ENCODE assay signal across 10 cellular contexts in genomic region chr11:66037327-66037726, GRCh38. TPM values are rescaled to one million over a fixed set of nuclear protein-coding genes. Genes with fewer than 3 reads are reported as not detected.
"Had no signal": no experiment of that assay in that cellular context is flagged by ENCODE, and none has a peak within 500 bp of the region (broad histone marks: within the 10 kb centered on the region; RNA-seq: fewer than 3 reads in every experiment).

No MANE protein-coding gene starts in this region.

- H3K36me3 ChIP-seq: HAP-1 had no signal

- H2AFZ ChIP-seq: GM23248 had no signal

- H3K4me1 ChIP-seq: HAP-1 had no signal

- H3K9ac ChIP-seq: GM23248 had no signal

- H3K4me3 ChIP-seq: GM23248, HAP-1 had no signal

- DNase-seq: GM23248, GOT3, H7, HFFc6, KBM-7 had no signal

- ATAC-seq: HCT116 had no signal

- H3K27ac ChIP-seq: GM23248 had no signal

RNA-seq across cellular contexts. Expression of gene CATSPER1, which starts 11.0 kb away (rescaled TPM):
- total RNA-seq: GM23248, H7 had no signal
- polyA plus RNA-seq: IgD-negative memory B cell had no signal

RNA-seq across cellular contexts. Expression of gene GAL3ST3, which starts 11.6 kb away (rescaled TPM):
- total RNA-seq: GM23248, H4, HT-29 had no signal
- polyA plus RNA-seq: GM23248, IgD-negative memory B cell had no signal

RNA-seq across cellular contexts. Expression of gene CST6, which starts 25.5 kb away (rescaled TPM):
- total RNA-seq: H4, H7 had no signal
- polyA plus RNA-seq: IgD-negative memory B cell had no signal
